1 cellular context compared by ENCODE assay signal in the genomic region with DNA sequence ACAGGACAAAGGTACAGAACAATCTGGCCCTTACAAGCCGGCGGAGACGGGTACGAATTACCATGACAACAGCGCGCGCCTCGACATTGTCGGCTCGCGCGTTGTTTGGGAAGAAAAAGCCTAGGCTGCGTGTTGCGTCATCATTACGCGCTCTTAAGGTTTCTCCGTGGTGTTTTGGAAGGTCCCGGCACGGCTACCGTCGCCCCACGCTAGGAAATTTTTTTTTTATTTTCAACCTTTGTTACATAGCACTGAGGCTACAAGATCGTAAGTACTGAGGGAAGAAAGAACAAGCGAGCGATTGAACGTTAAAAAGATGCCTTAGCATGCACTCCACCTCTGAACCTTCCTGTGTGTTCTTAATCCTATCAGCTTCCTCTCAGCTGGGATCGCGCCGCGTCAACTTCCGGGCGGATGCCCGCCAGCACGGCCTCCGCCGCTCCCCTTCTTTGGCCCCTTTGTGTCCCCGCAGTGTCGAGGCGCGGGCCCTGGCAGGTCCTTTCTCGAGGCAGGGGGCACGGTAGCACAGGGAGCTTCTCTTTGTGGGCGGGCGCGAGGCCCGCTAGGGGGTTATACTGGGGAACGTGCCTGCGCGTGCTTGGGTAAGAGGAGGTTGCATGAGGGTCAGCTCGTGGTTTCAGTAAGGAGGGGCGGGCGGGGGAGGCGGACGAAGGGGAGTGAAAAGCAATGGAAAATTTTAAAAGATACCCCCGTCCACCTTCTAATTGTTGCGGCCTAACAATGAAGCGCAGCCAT.
TF ChIP-seq lines count a peak whose summit lies in the region.

A gene with protein sequence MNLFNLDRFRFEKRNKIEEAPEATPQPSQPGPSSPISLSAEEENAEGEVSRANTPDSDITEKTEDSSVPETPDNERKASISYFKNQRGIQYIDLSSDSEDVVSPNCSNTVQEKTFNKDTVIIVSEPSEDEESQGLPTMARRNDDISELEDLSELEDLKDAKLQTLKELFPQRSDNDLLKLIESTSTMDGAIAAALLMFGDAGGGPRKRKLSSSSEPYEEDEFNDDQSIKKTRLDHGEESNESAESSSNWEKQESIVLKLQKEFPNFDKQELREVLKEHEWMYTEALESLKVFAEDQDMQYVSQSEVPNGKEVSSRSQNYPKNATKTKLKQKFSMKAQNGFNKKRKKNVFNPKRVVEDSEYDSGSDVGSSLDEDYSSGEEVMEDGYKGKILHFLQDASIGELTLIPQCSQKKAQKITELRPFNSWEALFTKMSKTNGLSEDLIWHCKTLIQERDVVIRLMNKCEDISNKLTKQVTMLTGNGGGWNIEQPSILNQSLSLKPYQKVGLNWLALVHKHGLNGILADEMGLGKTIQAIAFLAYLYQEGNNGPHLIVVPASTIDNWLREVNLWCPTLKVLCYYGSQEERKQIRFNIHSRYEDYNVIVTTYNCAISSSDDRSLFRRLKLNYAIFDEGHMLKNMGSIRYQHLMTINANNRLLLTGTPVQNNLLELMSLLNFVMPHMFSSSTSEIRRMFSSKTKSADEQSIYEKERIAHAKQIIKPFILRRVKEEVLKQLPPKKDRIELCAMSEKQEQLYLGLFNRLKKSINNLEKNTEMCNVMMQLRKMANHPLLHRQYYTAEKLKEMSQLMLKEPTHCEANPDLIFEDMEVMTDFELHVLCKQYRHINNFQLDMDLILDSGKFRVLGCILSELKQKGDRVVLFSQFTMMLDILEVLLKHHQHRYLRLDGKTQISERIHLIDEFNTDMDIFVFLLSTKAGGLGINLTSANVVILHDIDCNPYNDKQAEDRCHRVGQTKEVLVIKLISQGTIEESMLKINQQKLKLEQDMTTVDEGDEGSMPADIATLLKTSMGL (plus strand): TSS at position 397 of the 756 bp plus-strand sequence. CDS start 530 bp downstream, outside the sequence.

TF ChIP-seq in HepG2, 621 proteins besides CTCF, POLR2A, EP300 and RAD21 (continued from another document):
- TF ChIP-seq, protein P1, sequence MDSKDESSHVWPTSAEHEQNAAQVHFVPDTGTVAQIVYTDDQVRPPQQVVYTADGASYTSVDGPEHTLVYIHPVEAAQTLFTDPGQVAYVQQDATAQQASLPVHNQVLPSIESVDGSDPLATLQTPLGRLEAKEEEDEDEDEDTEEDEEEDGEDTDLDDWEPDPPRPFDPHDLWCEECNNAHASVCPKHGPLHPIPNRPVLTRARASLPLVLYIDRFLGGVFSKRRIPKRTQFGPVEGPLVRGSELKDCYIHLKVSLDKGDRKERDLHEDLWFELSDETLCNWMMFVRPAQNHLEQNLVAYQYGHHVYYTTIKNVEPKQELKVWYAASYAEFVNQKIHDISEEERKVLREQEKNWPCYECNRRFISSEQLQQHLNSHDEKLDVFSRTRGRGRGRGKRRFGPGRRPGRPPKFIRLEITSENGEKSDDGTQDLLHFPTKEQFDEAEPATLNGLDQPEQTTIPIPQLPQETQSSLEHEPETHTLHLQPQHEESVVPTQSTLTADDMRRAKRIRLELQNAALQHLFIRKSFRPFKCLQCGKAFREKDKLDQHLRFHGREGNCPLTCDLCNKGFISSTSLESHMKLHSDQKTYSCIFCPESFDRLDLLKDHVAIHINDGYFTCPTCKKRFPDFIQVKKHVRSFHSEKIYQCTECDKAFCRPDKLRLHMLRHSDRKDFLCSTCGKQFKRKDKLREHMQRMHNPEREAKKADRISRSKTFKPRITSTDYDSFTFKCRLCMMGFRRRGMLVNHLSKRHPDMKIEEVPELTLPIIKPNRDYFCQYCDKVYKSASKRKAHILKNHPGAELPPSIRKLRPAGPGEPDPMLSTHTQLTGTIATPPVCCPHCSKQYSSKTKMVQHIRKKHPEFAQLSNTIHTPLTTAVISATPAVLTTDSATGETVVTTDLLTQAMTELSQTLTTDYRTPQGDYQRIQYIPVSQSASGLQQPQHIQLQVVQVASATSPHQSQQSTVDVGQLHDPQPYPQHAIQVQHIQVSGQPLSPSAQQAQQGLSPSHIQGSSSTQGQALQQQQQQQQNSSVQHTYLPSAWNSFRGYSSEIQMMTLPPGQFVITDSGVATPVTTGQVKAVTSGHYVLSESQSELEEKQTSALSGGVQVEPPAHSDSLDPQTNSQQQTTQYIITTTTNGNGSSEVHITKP (CRISPR knock-in tag; IDR thresholded peaks at IDR 0.05; ENCODE audit: low read depth): peak; percentile 84
- TF ChIP-seq, protein P2, sequence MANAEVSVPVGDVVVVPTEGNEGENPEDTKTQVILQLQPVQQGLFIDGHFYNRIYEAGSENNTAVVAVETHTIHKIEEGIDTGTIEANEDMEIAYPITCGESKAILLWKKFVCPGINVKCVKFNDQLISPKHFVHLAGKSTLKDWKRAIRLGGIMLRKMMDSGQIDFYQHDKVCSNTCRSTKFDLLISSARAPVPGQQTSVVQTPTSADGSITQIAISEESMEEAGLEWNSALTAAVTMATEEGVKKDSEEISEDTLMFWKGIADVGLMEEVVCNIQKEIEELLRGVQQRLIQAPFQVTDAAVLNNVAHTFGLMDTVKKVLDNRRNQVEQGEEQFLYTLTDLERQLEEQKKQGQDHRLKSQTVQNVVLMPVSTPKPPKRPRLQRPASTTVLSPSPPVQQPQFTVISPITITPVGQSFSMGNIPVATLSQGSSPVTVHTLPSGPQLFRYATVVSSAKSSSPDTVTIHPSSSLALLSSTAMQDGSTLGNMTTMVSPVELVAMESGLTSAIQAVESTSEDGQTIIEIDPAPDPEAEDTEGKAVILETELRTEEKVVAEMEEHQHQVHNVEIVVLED (CRISPR knock-in tag; IDR thresholded peaks at IDR 0.05; ENCODE audit: borderline replicate concordance): peak; percentile 91
- TF ChIP-seq AGO1 (IDR thresholded peaks at IDR 0.05; ENCODE audit: low read depth, low read length, poor library complexity, severe bottlenecking) (peak; percentile 55), ZFP37 (CRISPR knock-in tag; IDR thresholded peaks at IDR 0.05; ENCODE audit: borderline replicate concordance) (0 out of 2 replicates have a peak, but pooled peaks have one; percentile 60), ZNF570 (CRISPR knock-in tag; IDR thresholded peaks at IDR 0.05; ENCODE audit: borderline replicate concordance) (0 out of 2 replicates have a peak, but pooled peaks have one; percentile 49), ZNF335 (CRISPR knock-in tag; IDR thresholded peaks at IDR 0.05) (peak; percentile 39; the same call in 1 of the 2 replicates), ZNF101 (CRISPR knock-in tag; IDR thresholded peaks at IDR 0.05; ENCODE audit: borderline replicate concordance, low read depth) (peak; percentile 86; the same call in 1 of the 2 replicates), ZNF563 (CRISPR knock-in tag; IDR thresholded peaks at IDR 0.05) (peak; percentile 89), ZBTB1 (CRISPR knock-in tag; IDR thresholded peaks at IDR 0.05; ENCODE audit: borderline replicate concordance) (no peak), ZNF350 (CRISPR knock-in tag; IDR thresholded peaks at IDR 0.05; ENCODE audit: borderline replicate concordance, low read depth) (peak; percentile 84; the same call in 1 of the 2 replicates), ZNF598 (CRISPR knock-in tag; IDR thresholded peaks at IDR 0.05; ENCODE audit: borderline replicate concordance) (peak; percentile 64; the same call in 1 of the 2 replicates), MYC (CRISPR knock-in tag; IDR thresholded peaks at IDR 0.05; ENCODE audit: borderline replicate concordance) (peak; percentile 94), ZC3H13 (CRISPR knock-in tag; IDR thresholded peaks at IDR 0.05) (peak; percentile 71; the same call in 1 of the 2 replicates), SSRP1 (CRISPR knock-in tag; IDR thresholded peaks at IDR 0.05) (0 out of 2 replicates have a peak, but pooled peaks have one; percentile 67), TBX3 (IDR thresholded peaks at IDR 0.05; ENCODE audit: borderline replicate concordance) (peak; percentile 47; the same call in 1 of the 2 replicates), ETV5 (CRISPR knock-in tag; IDR thresholded peaks at IDR 0.05; ENCODE audit: borderline replicate concordance) (peak; percentile 82), SALL1 (CRISPR knock-in tag; IDR thresholded peaks at IDR 0.05) (peak; percentile 87; the same call in 1 of the 2 replicates), ZNF780A (CRISPR knock-in tag; IDR thresholded peaks at IDR 0.05) (0 out of 2 replicates have a peak, but pooled peaks have one; percentile 39), ERF (CRISPR knock-in tag; IDR thresholded peaks at IDR 0.05) (peak; percentile 74), HOXA3 (CRISPR knock-in tag; IDR thresholded peaks at IDR 0.05) (peak; percentile 96), ZNF773 (CRISPR knock-in tag; IDR thresholded peaks at IDR 0.05; ENCODE audit: borderline replicate concordance) (no peak), ZMYM2 (CRISPR knock-in tag; IDR thresholded peaks at IDR 0.05) (no peak), SMARCE1 (IDR thresholded peaks at IDR 0.05; ENCODE audit: borderline replicate concordance) (no peak)
- TF ChIP-seq, protein P3, sequence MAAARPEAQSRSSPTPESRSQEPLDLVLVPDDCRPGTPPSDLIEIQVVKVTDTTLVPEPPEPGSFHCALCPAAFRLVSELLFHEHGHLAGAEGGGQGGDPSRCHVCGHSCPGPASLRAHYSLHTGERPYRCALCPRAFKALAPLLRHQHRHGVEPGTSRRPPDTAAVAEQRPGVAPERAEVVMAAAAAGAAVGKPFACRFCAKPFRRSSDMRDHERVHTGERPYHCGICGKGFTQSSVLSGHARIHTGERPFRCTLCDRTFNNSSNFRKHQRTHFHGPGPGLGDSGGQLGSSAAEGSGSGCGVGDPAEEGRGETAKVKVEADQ (CRISPR knock-in tag; IDR thresholded peaks at IDR 0.05; ENCODE audit: borderline replicate concordance): peak; percentile 58
- TF ChIP-seq, protein P4, sequence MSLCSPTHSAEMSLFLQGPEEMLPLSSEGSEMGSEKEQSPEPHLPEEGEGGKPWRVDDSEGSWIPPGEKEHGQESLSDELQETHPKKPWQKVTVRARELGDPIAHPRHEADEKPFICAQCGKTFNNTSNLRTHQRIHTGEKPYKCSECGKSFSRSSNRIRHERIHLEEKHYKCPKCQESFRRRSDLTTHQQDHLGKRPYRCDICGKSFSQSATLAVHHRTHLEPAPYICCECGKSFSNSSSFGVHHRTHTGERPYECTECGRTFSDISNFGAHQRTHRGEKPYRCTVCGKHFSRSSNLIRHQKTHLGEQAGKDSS (CRISPR knock-in tag; IDR thresholded peaks at IDR 0.05; ENCODE audit: borderline replicate concordance, low read depth): peak; percentile 80; the same call in 1 of the 2 replicates
- TF ChIP-seq, protein P5, sequence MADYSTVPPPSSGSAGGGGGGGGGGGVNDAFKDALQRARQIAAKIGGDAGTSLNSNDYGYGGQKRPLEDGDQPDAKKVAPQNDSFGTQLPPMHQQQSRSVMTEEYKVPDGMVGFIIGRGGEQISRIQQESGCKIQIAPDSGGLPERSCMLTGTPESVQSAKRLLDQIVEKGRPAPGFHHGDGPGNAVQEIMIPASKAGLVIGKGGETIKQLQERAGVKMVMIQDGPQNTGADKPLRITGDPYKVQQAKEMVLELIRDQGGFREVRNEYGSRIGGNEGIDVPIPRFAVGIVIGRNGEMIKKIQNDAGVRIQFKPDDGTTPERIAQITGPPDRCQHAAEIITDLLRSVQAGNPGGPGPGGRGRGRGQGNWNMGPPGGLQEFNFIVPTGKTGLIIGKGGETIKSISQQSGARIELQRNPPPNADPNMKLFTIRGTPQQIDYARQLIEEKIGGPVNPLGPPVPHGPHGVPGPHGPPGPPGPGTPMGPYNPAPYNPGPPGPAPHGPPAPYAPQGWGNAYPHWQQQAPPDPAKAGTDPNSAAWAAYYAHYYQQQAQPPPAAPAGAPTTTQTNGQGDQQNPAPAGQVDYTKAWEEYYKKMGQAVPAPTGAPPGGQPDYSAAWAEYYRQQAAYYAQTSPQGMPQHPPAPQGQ (CRISPR knock-in tag; IDR thresholded peaks at IDR 0.05; ENCODE audit: borderline replicate concordance): no peak
- TF ChIP-seq, protein P6, sequence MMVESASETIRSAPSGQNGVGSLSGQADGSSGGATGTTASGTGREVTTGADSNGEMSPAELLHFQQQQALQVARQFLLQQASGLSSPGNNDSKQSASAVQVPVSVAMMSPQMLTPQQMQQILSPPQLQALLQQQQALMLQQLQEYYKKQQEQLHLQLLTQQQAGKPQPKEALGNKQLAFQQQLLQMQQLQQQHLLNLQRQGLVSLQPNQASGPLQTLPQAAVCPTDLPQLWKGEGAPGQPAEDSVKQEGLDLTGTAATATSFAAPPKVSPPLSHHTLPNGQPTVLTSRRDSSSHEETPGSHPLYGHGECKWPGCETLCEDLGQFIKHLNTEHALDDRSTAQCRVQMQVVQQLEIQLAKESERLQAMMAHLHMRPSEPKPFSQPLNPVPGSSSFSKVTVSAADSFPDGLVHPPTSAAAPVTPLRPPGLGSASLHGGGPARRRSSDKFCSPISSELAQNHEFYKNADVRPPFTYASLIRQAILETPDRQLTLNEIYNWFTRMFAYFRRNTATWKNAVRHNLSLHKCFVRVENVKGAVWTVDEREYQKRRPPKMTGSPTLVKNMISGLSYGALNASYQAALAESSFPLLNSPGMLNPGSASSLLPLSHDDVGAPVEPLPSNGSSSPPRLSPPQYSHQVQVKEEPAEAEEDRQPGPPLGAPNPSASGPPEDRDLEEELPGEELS (CRISPR knock-in tag; IDR thresholded peaks at IDR 0.05): peak; percentile 50
- TF ChIP-seq, protein P7, sequence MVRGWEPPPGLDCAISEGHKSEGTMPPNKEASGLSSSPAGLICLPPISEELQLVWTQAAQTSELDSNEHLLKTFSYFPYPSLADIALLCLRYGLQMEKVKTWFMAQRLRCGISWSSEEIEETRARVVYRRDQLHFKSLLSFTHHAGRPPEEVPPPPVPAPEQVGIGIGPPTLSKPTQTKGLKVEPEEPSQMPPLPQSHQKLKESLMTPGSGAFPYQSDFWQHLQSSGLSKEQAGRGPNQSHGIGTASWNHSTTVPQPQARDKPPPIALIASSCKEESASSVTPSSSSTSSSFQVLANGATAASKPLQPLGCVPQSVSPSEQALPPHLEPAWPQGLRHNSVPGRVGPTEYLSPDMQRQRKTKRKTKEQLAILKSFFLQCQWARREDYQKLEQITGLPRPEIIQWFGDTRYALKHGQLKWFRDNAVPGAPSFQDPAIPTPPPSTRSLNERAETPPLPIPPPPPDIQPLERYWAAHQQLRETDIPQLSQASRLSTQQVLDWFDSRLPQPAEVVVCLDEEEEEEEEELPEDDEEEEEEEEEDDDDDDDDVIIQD (CRISPR knock-in tag; IDR thresholded peaks at IDR 0.05; ENCODE audit: low read depth): peak; percentile 53
